1 cellular context compared by ENCODE assay signal in the genomic region with DNA sequence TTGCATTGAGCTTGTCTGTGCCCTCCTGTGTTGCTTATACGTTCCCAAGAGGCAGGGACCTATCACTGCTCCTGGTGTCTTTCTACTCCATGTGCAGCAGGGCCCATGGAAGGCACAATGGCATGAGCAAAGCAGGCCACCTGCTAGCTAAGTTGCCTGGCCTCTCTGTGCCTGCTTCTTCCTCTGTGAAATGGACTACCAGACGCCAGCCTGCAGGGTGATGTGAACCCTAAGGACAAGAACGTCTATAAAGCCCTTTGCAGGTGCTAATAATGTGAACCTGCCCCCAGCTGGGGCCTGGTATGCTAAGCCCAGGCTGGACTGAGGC.
TF ChIP-seq lines count a peak whose summit lies in the region.

No MANE protein-coding gene starts in this region.

TF ChIP-seq in HepG2, 621 proteins besides CTCF, POLR2A, EP300 and RAD21:
- TF ChIP-seq ISL2 (CRISPR knock-in tag; IDR thresholded peaks at IDR 0.05) (no peak), ZNF251 (CRISPR knock-in tag; IDR thresholded peaks at IDR 0.05) (no peak), ZFY (CRISPR knock-in tag; IDR thresholded peaks at IDR 0.05) (peak; percentile 14; the same call in 1 of the 2 replicates), KDM2A (CRISPR knock-in tag; IDR thresholded peaks at IDR 0.05; ENCODE audit: borderline replicate concordance, low read depth) (no peak), REXO4 (CRISPR knock-in tag; IDR thresholded peaks at IDR 0.05; ENCODE audit: borderline replicate concordance) (no peak), CHD2 (IDR thresholded peaks at IDR 0.05; ENCODE audit: low read depth, low read length) (no peak), ZNF550 (CRISPR knock-in tag; IDR thresholded peaks at IDR 0.05; ENCODE audit: borderline replicate concordance) (0 out of 2 replicates have a peak, but pooled peaks have one; percentile 11), ZNF598 (CRISPR knock-in tag; IDR thresholded peaks at IDR 0.05; ENCODE audit: borderline replicate concordance) (0 out of 2 replicates have a peak, but pooled peaks have one; percentile 53), MEF2D (CRISPR knock-in tag; IDR thresholded peaks at IDR 0.05) (no peak), CBX1 (IDR thresholded peaks at IDR 0.05; ENCODE audit: low read depth) (no peak), FOXA1 (IDR thresholded peaks at IDR 0.05) (no peak), FOXA1 (CRISPR knock-in tag; IDR thresholded peaks at IDR 0.05) (no peak), ZFX (CRISPR knock-in tag; IDR thresholded peaks at IDR 0.05; ENCODE audit: low read depth) (peak; percentile 34; the same call in 1 of the 2 replicates), HMG20A (CRISPR knock-in tag; IDR thresholded peaks at IDR 0.05; ENCODE audit: borderline replicate concordance) (no peak), ZNF768 (CRISPR knock-in tag; IDR thresholded peaks at IDR 0.05) (peak; percentile 3; the same call in 1 of the 2 replicates), ZFP41 (CRISPR knock-in tag; IDR thresholded peaks at IDR 0.05; ENCODE audit: borderline replicate concordance) (no peak), ZMYM2 (CRISPR knock-in tag; IDR thresholded peaks at IDR 0.05) (no peak), ZBTB7A (CRISPR knock-in tag; IDR thresholded peaks at IDR 0.05) (peak; percentile 47; the same call in 1 of the 2 replicates), ZC3H4 (CRISPR knock-in tag; IDR thresholded peaks at IDR 0.05; ENCODE audit: borderline replicate concordance) (peak; percentile 95), MAZ (IDR thresholded peaks at IDR 0.05; ENCODE audit: borderline replicate concordance, low read depth, low read length) (no peak), MAZ (CRISPR knock-in tag; IDR thresholded peaks at IDR 0.05; ENCODE audit: low read depth) (no peak), ZNF83 (CRISPR knock-in tag; IDR thresholded peaks at IDR 0.05; ENCODE audit: borderline replicate concordance) (0 out of 2 replicates have a peak, but pooled peaks have one; percentile 67), ZSCAN22 (CRISPR knock-in tag; IDR thresholded peaks at IDR 0.05) (no peak), KMT2B (CRISPR knock-in tag; IDR thresholded peaks at IDR 0.05) (no peak), TBL1XR1 (IDR thresholded peaks at IDR 0.05; ENCODE audit: borderline replicate concordance, low read length, partially characterized antibody) (no peak), ZNF776 (CRISPR knock-in tag; IDR thresholded peaks at IDR 0.05) (no peak), ZFP90 (CRISPR knock-in tag; IDR thresholded peaks at IDR 0.05; ENCODE audit: borderline replicate concordance) (0 out of 2 replicates have a peak, but pooled peaks have one; percentile 16), ZBTB21 (CRISPR knock-in tag; IDR thresholded peaks at IDR 0.05) (no peak), ELF1 (CRISPR knock-in tag; IDR thresholded peaks at IDR 0.05) (no peak), ZNF543 (CRISPR knock-in tag; IDR thresholded peaks at IDR 0.05) (no peak), MYNN (CRISPR knock-in tag; IDR thresholded peaks at IDR 0.05; ENCODE audit: low read depth) (no peak), PHF20 (CRISPR knock-in tag; IDR thresholded peaks at IDR 0.05) (no peak), PHF21A (CRISPR knock-in tag; IDR thresholded peaks at IDR 0.05) (no peak), DNMT1 (CRISPR knock-in tag; IDR thresholded peaks at IDR 0.05) (no peak), ZKSCAN8 (CRISPR knock-in tag; IDR thresholded peaks at IDR 0.05; ENCODE audit: borderline replicate concordance) (no peak), ZNF446 (CRISPR knock-in tag; IDR thresholded peaks at IDR 0.05) (no peak), NR1H2 (CRISPR knock-in tag; IDR thresholded peaks at IDR 0.05; ENCODE audit: borderline replicate concordance, low read depth) (0 out of 2 replicates have a peak, but pooled peaks have one; percentile 65), MIER3 (CRISPR knock-in tag; IDR thresholded peaks at IDR 0.05; ENCODE audit: borderline replicate concordance) (no peak)
- TF ChIP-seq, protein P1, sequence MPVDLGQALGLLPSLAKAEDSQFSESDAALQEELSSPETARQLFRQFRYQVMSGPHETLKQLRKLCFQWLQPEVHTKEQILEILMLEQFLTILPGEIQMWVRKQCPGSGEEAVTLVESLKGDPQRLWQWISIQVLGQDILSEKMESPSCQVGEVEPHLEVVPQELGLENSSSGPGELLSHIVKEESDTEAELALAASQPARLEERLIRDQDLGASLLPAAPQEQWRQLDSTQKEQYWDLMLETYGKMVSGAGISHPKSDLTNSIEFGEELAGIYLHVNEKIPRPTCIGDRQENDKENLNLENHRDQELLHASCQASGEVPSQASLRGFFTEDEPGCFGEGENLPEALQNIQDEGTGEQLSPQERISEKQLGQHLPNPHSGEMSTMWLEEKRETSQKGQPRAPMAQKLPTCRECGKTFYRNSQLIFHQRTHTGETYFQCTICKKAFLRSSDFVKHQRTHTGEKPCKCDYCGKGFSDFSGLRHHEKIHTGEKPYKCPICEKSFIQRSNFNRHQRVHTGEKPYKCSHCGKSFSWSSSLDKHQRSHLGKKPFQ (CRISPR knock-in tag; IDR thresholded peaks at IDR 0.05; ENCODE audit: insufficient replicate concordance): no peak
- TF ChIP-seq, protein P2, sequence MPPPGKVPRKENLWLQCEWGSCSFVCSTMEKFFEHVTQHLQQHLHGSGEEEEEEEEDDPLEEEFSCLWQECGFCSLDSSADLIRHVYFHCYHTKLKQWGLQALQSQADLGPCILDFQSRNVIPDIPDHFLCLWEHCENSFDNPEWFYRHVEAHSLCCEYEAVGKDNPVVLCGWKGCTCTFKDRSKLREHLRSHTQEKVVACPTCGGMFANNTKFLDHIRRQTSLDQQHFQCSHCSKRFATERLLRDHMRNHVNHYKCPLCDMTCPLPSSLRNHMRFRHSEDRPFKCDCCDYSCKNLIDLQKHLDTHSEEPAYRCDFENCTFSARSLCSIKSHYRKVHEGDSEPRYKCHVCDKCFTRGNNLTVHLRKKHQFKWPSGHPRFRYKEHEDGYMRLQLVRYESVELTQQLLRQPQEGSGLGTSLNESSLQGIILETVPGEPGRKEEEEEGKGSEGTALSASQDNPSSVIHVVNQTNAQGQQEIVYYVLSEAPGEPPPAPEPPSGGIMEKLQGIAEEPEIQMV (CRISPR knock-in tag; IDR thresholded peaks at IDR 0.05; ENCODE audit: low read depth): 0 out of 2 replicates have a peak, but pooled peaks have one; percentile 18
- TF ChIP-seq, protein P3, sequence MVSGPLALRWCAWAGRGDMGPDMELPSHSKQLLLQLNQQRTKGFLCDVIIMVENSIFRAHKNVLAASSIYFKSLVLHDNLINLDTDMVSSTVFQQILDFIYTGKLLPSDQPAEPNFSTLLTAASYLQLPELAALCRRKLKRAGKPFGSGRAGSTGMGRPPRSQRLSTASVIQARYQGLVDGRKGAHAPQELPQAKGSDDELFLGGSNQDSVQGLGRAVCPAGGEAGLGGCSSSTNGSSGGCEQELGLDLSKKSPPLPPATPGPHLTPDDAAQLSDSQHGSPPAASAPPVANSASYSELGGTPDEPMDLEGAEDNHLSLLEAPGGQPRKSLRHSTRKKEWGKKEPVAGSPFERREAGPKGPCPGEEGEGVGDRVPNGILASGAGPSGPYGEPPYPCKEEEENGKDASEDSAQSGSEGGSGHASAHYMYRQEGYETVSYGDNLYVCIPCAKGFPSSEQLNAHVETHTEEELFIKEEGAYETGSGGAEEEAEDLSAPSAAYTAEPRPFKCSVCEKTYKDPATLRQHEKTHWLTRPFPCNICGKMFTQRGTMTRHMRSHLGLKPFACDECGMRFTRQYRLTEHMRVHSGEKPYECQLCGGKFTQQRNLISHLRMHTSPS (CRISPR knock-in tag; IDR thresholded peaks at IDR 0.05; ENCODE audit: low read depth): no peak
- TF ChIP-seq, protein P4, sequence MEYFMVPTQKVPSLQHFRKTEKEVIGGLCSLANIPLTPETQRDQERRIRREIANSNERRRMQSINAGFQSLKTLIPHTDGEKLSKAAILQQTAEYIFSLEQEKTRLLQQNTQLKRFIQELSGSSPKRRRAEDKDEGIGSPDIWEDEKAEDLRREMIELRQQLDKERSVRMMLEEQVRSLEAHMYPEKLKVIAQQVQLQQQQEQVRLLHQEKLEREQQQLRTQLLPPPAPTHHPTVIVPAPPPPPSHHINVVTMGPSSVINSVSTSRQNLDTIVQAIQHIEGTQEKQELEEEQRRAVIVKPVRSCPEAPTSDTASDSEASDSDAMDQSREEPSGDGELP (IDR thresholded peaks at IDR 0.05; ENCODE audit: borderline replicate concordance, low read depth): 0 out of 2 replicates have a peak, but pooled peaks have one; percentile 21
- TF ChIP-seq, protein P5, sequence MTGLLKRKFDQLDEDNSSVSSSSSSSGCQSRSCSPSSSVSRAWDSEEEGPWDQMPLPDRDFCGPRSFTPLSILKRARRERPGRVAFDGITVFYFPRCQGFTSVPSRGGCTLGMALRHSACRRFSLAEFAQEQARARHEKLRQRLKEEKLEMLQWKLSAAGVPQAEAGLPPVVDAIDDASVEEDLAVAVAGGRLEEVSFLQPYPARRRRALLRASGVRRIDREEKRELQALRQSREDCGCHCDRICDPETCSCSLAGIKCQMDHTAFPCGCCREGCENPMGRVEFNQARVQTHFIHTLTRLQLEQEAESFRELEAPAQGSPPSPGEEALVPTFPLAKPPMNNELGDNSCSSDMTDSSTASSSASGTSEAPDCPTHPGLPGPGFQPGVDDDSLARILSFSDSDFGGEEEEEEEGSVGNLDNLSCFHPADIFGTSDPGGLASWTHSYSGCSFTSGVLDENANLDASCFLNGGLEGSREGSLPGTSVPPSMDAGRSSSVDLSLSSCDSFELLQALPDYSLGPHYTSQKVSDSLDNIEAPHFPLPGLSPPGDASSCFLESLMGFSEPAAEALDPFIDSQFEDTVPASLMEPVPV (CRISPR knock-in tag; IDR thresholded peaks at IDR 0.05): no peak
- TF ChIP-seq, protein P6, sequence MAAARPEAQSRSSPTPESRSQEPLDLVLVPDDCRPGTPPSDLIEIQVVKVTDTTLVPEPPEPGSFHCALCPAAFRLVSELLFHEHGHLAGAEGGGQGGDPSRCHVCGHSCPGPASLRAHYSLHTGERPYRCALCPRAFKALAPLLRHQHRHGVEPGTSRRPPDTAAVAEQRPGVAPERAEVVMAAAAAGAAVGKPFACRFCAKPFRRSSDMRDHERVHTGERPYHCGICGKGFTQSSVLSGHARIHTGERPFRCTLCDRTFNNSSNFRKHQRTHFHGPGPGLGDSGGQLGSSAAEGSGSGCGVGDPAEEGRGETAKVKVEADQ (CRISPR knock-in tag; IDR thresholded peaks at IDR 0.05; ENCODE audit: borderline replicate concordance): no peak
- TF ChIP-seq, protein P7, sequence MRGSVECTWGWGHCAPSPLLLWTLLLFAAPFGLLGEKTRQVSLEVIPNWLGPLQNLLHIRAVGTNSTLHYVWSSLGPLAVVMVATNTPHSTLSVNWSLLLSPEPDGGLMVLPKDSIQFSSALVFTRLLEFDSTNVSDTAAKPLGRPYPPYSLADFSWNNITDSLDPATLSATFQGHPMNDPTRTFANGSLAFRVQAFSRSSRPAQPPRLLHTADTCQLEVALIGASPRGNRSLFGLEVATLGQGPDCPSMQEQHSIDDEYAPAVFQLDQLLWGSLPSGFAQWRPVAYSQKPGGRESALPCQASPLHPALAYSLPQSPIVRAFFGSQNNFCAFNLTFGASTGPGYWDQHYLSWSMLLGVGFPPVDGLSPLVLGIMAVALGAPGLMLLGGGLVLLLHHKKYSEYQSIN (CRISPR knock-in tag; IDR thresholded peaks at IDR 0.05; ENCODE audit: borderline replicate concordance): no peak
- TF ChIP-seq, protein P8, sequence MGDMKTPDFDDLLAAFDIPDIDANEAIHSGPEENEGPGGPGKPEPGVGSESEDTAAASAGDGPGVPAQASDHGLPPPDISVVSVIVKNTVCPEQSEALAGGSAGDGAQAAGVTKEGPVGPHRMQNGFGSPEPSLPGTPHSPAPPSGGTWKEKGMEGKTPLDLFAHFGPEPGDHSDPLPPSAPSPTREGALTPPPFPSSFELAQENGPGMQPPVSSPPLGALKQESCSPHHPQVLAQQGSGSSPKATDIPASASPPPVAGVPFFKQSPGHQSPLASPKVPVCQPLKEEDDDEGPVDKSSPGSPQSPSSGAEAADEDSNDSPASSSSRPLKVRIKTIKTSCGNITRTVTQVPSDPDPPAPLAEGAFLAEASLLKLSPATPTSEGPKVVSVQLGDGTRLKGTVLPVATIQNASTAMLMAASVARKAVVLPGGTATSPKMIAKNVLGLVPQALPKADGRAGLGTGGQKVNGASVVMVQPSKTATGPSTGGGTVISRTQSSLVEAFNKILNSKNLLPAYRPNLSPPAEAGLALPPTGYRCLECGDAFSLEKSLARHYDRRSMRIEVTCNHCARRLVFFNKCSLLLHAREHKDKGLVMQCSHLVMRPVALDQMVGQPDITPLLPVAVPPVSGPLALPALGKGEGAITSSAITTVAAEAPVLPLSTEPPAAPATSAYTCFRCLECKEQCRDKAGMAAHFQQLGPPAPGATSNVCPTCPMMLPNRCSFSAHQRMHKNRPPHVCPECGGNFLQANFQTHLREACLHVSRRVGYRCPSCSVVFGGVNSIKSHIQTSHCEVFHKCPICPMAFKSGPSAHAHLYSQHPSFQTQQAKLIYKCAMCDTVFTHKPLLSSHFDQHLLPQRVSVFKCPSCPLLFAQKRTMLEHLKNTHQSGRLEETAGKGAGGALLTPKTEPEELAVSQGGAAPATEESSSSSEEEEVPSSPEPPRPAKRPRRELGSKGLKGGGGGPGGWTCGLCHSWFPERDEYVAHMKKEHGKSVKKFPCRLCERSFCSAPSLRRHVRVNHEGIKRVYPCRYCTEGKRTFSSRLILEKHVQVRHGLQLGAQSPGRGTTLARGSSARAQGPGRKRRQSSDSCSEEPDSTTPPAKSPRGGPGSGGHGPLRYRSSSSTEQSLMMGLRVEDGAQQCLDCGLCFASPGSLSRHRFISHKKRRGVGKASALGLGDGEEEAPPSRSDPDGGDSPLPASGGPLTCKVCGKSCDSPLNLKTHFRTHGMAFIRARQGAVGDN (CRISPR knock-in tag; IDR thresholded peaks at IDR 0.05): peak; percentile 71
- TF ChIP-seq, protein P9, sequence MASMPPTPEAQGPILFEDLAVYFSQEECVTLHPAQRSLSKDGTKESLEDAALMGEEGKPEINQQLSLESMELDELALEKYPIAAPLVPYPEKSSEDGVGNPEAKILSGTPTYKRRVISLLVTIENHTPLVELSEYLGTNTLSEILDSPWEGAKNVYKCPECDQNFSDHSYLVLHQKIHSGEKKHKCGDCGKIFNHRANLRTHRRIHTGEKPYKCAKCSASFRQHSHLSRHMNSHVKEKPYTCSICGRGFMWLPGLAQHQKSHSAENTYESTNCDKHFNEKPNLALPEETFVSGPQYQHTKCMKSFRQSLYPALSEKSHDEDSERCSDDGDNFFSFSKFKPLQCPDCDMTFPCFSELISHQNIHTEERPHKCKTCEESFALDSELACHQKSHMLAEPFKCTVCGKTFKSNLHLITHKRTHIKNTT (CRISPR knock-in tag; IDR thresholded peaks at IDR 0.05): no peak
